In the genomic region with DNA sequence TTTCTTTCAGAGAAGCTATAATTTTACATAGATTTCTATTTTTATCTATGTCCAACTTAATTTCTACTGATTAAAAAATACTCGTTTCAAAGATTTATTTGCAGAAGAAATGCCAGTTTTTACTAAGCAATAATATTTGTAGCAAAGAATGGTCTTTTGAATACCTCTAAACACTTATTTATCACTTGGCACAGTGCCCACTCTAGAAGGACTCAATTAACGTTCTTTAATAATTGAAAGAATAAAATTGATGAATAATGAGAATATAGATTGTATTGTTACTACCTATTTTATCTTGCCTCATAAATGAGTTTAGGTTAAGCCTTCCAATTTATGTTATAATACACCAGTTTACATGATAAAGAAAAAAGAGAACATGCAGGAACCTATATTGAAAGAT, we compare ENCODE assay signal across 2 cellular contexts.
TF ChIP-seq lines count a peak whose summit lies in the region.

No MANE protein-coding gene starts in this region.

TF ChIP-seq in A549, 52 proteins besides CTCF, POLR2A, EP300 and RAD21:
- TF ChIP-seq NFE2L2 (conservative IDR thresholded peaks at IDR 0.05; ENCODE audit: low read length) = no peak
- no peak for TF ChIP-seq EHMT2 (IDR thresholded peaks at IDR 0.05; ENCODE audit: low read depth)
- TF ChIP-seq RFX5 (IDR thresholded peaks at IDR 0.05) = no peak
- no peak for TF ChIP-seq HEYL (CRISPR knock-in tag; IDR thresholded peaks at IDR 0.05)
- TF ChIP-seq RNF2 (IDR thresholded peaks at IDR 0.05; ENCODE audit: borderline replicate concordance, low read depth) = no peak
- TF ChIP-seq TFCP2L1 (CRISPR knock-in tag; IDR thresholded peaks at IDR 0.05) = no peak
- no peak for TF ChIP-seq ZSCAN20 (CRISPR knock-in tag; IDR thresholded peaks at IDR 0.05)
- TF ChIP-seq FOSB (CRISPR knock-in tag; IDR thresholded peaks at IDR 0.05) = no peak
- TF ChIP-seq, protein P1, sequence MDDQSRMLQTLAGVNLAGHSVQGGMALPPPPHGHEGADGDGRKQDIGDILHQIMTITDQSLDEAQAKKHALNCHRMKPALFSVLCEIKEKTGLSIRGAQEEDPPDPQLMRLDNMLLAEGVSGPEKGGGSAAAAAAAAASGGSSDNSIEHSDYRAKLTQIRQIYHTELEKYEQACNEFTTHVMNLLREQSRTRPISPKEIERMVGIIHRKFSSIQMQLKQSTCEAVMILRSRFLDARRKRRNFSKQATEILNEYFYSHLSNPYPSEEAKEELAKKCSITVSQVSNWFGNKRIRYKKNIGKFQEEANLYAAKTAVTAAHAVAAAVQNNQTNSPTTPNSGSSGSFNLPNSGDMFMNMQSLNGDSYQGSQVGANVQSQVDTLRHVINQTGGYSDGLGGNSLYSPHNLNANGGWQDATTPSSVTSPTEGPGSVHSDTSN (IDR thresholded peaks at IDR 0.05) = no peak
- TF ChIP-seq POLR2AphosphoS2 (conservative IDR thresholded peaks at IDR 0.05; ENCODE audit: low read length) = no peak
- no peak for TF ChIP-seq CBX8 (IDR thresholded peaks at IDR 0.05)
- TF ChIP-seq HOXB5 (CRISPR knock-in tag; IDR thresholded peaks at IDR 0.05) = no peak
- no peak for TF ChIP-seq SREBF2 (IDR thresholded peaks at IDR 0.05)
- TF ChIP-seq MAZ (IDR thresholded peaks at IDR 0.05; ENCODE audit: borderline replicate concordance, low read depth, low read length) = no peak
- TF ChIP-seq FOXS1 (CRISPR knock-in tag; IDR thresholded peaks at IDR 0.05) = no peak
- TF ChIP-seq KDM5A (IDR thresholded peaks at IDR 0.05) = no peak

TF ChIP-seq in K562, 482 proteins besides CTCF, POLR2A, EP300 and RAD21:
- TF ChIP-seq SREBF2 (CRISPR knock-in tag; IDR thresholded peaks at IDR 0.05) (no peak), ARID1B (IDR thresholded peaks at IDR 0.05) (no peak), NFIX (CRISPR knock-in tag; IDR thresholded peaks at IDR 0.05; ENCODE audit: low read depth) (peak; percentile 60), ZNF23 (CRISPR knock-in tag; IDR thresholded peaks at IDR 0.05) (no peak), GTF2F1 (IDR thresholded peaks at IDR 0.05; ENCODE audit: low read depth, low read length) (no peak), BMI1 (IDR thresholded peaks at IDR 0.05; ENCODE audit: low read length) (no peak), ZNF778 (CRISPR knock-in tag; IDR thresholded peaks at IDR 0.05) (no peak), NFIC (IDR thresholded peaks at IDR 0.05) (peak; percentile 51; the same call in 1 of the 2 replicates), NELFE (IDR thresholded peaks at IDR 0.05; ENCODE audit: insufficient read depth, insufficient read length) (no peak), ZNF197 (CRISPR knock-in tag; IDR thresholded peaks at IDR 0.05; ENCODE audit: low read depth) (no peak), ATF7 (IDR thresholded peaks at IDR 0.05) (no peak)
- TF ChIP-seq, protein P2, sequence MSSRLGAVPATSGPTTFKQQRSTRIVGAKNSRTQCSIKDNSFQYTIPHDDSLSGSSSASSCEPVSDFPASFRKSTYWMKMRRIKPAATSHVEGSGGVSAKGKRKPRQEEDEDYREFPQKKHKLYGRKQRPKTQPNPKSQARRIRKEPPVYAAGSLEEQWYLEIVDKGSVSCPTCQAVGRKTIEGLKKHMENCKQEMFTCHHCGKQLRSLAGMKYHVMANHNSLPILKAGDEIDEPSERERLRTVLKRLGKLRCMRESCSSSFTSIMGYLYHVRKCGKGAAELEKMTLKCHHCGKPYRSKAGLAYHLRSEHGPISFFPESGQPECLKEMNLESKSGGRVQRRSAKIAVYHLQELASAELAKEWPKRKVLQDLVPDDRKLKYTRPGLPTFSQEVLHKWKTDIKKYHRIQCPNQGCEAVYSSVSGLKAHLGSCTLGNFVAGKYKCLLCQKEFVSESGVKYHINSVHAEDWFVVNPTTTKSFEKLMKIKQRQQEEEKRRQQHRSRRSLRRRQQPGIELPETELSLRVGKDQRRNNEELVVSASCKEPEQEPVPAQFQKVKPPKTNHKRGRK (tag; IDR thresholded peaks at IDR 0.05) = no peak
- TF ChIP-seq, protein P3, sequence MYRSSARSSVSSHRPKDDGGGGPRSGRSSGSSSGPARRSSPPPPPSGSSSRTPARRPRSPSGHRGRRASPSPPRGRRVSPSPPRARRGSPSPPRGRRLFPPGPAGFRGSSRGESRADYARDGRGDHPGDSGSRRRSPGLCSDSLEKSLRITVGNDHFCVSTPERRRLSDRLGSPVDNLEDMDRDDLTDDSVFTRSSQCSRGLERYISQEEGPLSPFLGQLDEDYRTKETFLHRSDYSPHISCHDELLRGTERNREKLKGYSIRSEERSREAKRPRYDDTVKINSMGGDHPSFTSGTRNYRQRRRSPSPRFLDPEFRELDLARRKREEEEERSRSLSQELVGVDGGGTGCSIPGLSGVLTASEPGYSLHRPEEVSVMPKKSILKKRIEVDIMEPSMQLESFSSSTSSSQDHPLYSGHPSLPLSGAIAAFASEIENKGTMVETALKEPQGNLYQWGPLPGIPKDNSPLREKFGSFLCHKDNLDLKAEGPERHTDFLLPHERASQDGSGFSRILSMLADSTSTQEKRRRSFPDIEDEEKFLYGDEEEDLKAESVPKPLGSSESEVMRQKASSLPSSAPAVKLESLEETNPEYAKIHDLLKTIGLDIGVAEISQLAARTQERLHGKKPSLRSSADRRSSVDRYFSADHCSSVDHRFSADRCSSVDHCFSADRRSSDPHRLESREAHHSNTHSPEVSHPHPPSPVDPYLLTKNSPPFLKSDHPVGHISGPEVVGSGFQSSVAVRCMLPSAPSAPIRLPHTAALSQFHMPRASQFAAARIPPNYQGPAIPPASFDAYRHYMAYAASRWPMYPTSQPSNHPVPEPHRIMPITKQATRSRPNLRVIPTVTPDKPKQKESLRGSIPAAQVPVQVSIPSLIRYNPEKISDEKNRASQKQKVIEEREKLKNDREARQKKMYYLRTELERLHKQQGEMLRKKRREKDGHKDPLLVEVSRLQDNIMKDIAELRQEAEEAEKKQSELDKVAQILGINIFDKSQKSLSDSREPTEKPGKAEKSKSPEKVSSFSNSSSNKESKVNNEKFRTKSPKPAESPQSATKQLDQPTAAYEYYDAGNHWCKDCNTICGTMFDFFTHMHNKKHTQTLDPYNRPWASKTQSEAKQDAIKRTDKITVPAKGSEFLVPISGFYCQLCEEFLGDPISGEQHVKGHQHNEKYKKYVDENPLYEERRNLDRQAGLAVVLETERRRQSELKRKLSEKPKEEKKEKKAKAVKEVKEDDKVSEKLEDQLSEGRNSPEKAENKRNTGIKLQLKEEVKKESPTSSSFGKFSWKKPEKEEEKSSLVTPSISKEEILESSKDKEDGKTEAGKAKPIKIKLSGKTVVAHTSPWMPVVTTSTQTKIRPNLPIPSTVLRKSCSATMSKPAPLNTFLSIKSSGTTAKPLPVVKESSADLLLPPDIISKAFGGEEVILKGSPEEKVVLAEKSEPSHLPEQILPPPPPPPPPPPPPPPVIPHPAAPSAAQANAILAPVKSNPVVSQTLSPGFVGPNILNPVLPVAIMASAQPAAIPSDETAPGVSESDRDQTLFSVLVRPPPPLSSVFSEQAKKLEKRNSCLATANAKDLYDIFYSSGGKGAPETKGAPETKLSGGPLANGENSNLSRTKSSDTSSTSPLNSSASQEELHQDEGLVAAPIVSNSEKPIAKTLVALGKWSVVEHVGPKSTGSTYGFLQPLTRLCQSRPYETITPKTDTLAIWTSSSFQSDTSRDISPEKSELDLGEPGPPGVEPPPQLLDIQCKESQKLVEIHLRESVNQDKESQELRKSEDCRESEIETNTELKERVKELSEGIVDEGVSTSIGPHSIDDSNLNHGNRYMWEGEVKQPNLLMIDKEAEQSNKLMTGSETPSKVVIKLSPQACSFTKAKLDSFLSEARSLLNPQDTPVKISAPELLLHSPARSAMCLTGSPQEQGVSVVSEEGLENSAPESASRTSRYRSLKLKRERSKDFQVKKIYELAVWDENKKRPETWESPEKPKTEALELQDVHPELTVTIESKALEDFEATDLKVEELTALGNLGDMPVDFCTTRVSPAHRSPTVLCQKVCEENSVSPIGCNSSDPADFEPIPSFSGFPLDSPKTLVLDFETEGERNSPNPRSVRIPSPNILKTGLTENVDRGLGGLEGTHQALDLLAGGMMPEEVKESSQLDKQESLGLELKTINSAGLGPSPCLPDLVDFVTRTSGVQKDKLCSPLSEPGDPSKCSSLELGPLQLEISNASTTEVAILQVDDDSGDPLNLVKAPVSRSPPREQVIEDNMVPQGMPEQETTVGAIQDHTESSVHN (IDR thresholded peaks at IDR 0.05; ENCODE audit: borderline replicate concordance in 1 of 2, low read depth in 1 of 2) = no peak
